ENCODE assay signal across 1 cellular context in the genomic region with DNA sequence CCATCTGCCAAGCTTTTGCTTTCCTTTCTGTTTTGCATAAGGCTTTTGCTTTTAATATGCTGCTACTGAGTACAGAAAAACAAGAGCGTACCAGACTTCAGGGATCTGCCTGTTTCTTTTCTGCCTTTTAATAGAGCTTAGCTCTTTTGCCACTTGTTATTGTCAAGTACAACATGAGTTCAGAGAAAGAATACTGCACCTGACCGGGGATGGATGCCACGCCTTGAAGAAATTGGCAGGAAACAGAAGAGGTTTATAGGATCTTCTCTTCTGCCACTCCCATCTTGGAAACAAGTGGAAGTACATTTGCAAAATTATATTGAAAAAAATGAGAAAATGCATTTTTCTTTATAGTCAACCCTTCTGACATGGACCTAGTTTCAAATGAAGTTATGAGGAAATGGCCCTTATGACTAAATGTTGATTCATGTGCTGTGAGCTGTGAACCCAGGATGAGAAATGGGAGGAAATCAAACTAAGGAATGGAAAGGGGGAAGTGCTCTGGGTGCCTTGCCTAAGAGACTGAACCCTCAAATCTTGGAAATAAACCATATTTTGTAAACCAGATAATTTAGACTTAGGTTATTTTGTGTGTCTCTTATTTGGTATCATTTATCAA.
A peak's percentile ranks its signal among the peaks of the same experiment; 100 is the strongest.
TF ChIP-seq lines count a peak whose summit lies in the region.

No MANE protein-coding gene starts in this region.

TF ChIP-seq in SK-N-SH, 30 proteins besides CTCF, POLR2A, EP300 and RAD21 (continued from another document):
- TF ChIP-seq, protein P1, sequence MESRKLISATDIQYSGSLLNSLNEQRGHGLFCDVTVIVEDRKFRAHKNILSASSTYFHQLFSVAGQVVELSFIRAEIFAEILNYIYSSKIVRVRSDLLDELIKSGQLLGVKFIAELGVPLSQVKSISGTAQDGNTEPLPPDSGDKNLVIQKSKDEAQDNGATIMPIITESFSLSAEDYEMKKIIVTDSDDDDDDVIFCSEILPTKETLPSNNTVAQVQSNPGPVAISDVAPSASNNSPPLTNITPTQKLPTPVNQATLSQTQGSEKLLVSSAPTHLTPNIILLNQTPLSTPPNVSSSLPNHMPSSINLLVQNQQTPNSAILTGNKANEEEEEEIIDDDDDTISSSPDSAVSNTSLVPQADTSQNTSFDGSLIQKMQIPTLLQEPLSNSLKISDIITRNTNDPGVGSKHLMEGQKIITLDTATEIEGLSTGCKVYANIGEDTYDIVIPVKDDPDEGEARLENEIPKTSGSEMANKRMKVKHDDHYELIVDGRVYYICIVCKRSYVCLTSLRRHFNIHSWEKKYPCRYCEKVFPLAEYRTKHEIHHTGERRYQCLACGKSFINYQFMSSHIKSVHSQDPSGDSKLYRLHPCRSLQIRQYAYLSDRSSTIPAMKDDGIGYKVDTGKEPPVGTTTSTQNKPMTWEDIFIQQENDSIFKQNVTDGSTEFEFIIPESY (IDR thresholded peaks at IDR 0.05; ENCODE audit: borderline replicate concordance, low read depth), result no peak
- no peak for TF ChIP-seq SIN3A (IDR thresholded peaks at IDR 0.05; ENCODE audit: borderline replicate concordance, low read depth, low read length)
- no peak for TF ChIP-seq FOXM1 (IDR thresholded peaks at IDR 0.05; ENCODE audit: low read depth)
- no peak for TF ChIP-seq NRF1 (IDR thresholded peaks at IDR 0.05; ENCODE audit: low read depth, low read length)
- TF ChIP-seq MEF2A (IDR thresholded peaks at IDR 0.05; ENCODE audit: borderline replicate concordance, low read depth), result no peak
- no peak for TF ChIP-seq GATA2 (CRISPR knock-in tag; IDR thresholded peaks at IDR 0.05)
- no peak for TF ChIP-seq TAF1 (IDR thresholded peaks at IDR 0.05; ENCODE audit: borderline replicate concordance, low read depth, low read length)
- TF ChIP-seq POLR2AphosphoS5 (IDR thresholded peaks at IDR 0.05; ENCODE audit: low read depth, low read length), result no peak; the same call in 1 of the 2 replicates
- TF ChIP-seq, protein P2, sequence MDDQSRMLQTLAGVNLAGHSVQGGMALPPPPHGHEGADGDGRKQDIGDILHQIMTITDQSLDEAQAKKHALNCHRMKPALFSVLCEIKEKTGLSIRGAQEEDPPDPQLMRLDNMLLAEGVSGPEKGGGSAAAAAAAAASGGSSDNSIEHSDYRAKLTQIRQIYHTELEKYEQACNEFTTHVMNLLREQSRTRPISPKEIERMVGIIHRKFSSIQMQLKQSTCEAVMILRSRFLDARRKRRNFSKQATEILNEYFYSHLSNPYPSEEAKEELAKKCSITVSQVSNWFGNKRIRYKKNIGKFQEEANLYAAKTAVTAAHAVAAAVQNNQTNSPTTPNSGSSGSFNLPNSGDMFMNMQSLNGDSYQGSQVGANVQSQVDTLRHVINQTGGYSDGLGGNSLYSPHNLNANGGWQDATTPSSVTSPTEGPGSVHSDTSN (IDR thresholded peaks at IDR 0.05), result peak; percentile 70
- TF ChIP-seq, protein P3, sequence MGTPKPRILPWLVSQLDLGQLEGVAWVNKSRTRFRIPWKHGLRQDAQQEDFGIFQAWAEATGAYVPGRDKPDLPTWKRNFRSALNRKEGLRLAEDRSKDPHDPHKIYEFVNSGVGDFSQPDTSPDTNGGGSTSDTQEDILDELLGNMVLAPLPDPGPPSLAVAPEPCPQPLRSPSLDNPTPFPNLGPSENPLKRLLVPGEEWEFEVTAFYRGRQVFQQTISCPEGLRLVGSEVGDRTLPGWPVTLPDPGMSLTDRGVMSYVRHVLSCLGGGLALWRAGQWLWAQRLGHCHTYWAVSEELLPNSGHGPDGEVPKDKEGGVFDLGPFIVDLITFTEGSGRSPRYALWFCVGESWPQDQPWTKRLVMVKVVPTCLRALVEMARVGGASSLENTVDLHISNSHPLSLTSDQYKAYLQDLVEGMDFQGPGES (IDR thresholded peaks at IDR 0.05; ENCODE audit: low read depth, low read length), result no peak
- TF ChIP-seq FOSL2 (IDR thresholded peaks at IDR 0.05; ENCODE audit: borderline replicate concordance, low read depth), result peak; percentile 71; the same call in 1 of the 2 replicates
